In genomic region chr12:10732554-10732953, GRCh38 we compare ENCODE assay signal across 23 cellular contexts. TPM values are rescaled to one million over a fixed set of nuclear protein-coding genes. Genes with fewer than 3 reads are reported as not detected.
"Had no signal": no experiment of that assay in that cellular context is flagged by ENCODE, and none has a peak within 500 bp of the region (broad histone marks: within the 10 kb centered on the region; RNA-seq: fewer than 3 reads in every experiment).

No MANE protein-coding gene starts in this region.

- FAIRE-seq: keratinocyte had no signal

- H3K9me3 ChIP-seq: gastrocnemius medialis, lower lobe of right lung, ovary, psoas muscle, suprapubic skin, transverse colon, vagina had no signal

- ATAC-seq: esophagus mucosa; gastrocnemius medialis; left ventricle myocardium superior; lower lobe of right lung; naive thymus-derived CD8-positive, alpha-beta T cell; psoas muscle; right cardiac atrium; stimulated activated naive B cell treated with anti-CD40 and anti-IgM and Interleukin-4, amounts not matched to agents 10 μg/mL and 1 μg/mL and 100 μg/mL, for 72 hours had no signal

- H3K27ac ChIP-seq: epithelial cell of prostate, gastrocnemius medialis, lower lobe of right lung, ovary, psoas muscle, skin epidermis, suprapubic skin, transverse colon, vagina had no signal

- H3K4me3 ChIP-seq: gastrocnemius medialis, lower lobe of right lung, ovary, psoas muscle, skin epidermis, suprapubic skin, transverse colon, vagina had no signal

- H3K27me3 ChIP-seq: gastrocnemius medialis, ovary, vagina had no signal

- H3K4me1 ChIP-seq: gastrocnemius medialis, lower lobe of right lung, psoas muscle, suprapubic skin, transverse colon, vagina had no signal

- DNase-seq: effector CD8-positive, alpha-beta T cell; endodermal cell; gastrocnemius medialis; head of caudate nucleus; left ventricle myocardium superior; lower lobe of right lung; naive thymus-derived CD8-positive, alpha-beta T cell; occipital lobe; ovary; posterior cingulate gyrus; psoas muscle; right cardiac atrium; stimulated activated CD4-positive, alpha-beta T cell treated with anti-CD3 and anti-CD28 coated beads, Interleukin-15, amount 100 ng/mL, for 24 hours; stimulated activated CD4-positive, alpha-beta T cell treated with anti-CD3 and anti-CD28 coated beads, Interleukin-2, amount 100 ng/mL, for 48 hours; stimulated activated naive B cell treated with anti-CD40 and anti-IgM and Interleukin-4, amounts not matched to agents 10 μg/mL and 1 μg/mL and 100 μg/mL, for 72 hours; transverse colon had no signal

- H3K36me3 ChIP-seq: gastrocnemius medialis, lower lobe of right lung, ovary, suprapubic skin, transverse colon, vagina had no signal

RNA-seq across cellular contexts. Expression of gene STYK1, which starts 58.7 kb away (rescaled TPM):
- total RNA-seq: left ventricle myocardium superior, mesenteric fat pad had no signal
